ENCODE assay signal across 12 cellular contexts in the genomic region with DNA sequence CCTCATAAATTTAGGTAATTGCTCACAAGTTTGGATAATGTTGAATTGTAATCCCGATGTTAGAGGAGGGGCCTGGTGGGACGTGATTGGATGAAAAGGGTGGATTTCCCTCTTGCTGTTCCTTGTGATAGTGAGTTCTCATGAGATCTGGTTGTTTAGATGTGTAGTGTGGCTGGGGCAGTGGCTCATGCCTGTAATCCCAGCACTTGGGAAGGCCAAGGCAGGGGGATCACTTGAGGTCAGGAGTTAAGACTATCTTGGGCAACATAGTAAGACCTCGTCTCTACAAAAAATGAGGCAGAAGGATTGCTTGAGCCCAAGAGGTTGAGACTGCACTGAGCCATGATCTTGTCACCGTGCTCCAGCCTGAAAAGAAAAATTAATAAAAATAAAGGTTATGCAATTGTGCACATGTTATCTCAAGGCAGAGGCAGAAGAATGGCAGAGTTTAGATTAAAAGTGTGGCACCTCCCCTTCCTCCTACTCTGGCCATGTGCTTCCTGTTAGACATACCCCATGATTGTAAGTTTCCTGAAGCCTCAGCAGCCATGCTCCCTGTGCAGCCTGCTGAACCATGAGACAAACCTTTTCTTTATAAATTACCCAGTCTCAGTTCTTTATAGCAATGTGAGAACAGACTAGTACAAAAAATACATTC. TPM values are rescaled to one million over a fixed set of nuclear protein-coding genes. Genes with fewer than 3 reads are reported as not detected.
DNase-seq lines count a peak whose midpoint lies in the region; ATAC-seq and TF ChIP-seq lines count a peak whose summit lies in the region.
"Had no signal": no experiment of that assay in that cellular context is flagged by ENCODE, and none has a peak within 500 bp of the region (broad histone marks: within the 10 kb centered on the region; RNA-seq: fewer than 3 reads in every experiment).

No MANE protein-coding gene starts in this region.

- H3K4me3 ChIP-seq in ACC112 (ENCODE audit: low read depth, low read length) (peak overlapping the region; percentile 93), GM12875 (ENCODE audit: low read depth, low read length) (peak overlapping the region; percentile 36), RWPE2 (ENCODE audit: severe bottlenecking) (no peak overlapping the region)

- no peaks in the 10 kb centered on the region for H3K9me3 ChIP-seq in RWPE2 (ENCODE audit: severe bottlenecking)

- H2AFZ ChIP-seq in ACC112 (ENCODE audit: low read length, unreplicated experiment): no peak overlapping the region

- no peak for TF ChIP-seq CTCF in GM12875 (IDR thresholded peaks at IDR 0.05; ENCODE audit: borderline replicate concordance, insufficient read depth, low read depth, low read length)
- no peak for TF ChIP-seq CTCF in RWPE2 (IDR thresholded peaks at IDR 0.05; ENCODE audit: poor library complexity, severe bottlenecking)
- no peak for TF ChIP-seq CTCF in endothelial cell (IDR thresholded peaks at IDR 0.05; ENCODE audit: unreplicated experiment)

- H3K9me3 Mint-ChIP-seq in endothelial cell (ENCODE audit: unreplicated experiment): no peaks in the 10 kb centered on the region

- no peak overlapping the region for H3K27ac ChIP-seq in ACC112 (ENCODE audit: low read depth, low read length)
- peak overlapping the region; percentile 55 for H3K27ac ChIP-seq in RWPE2 (ENCODE audit: poor library complexity, severe bottlenecking)

- H3K4me3 Mint-ChIP-seq in endothelial cell (ENCODE audit: unreplicated experiment): peak overlapping the region; percentile 92

- no peak for ATAC-seq in RWPE2 (ENCODE audit: low read depth)

- H3K36me3 ChIP-seq in ACC112 (ENCODE audit: insufficient read depth, low read length) (peaks cover 29% of the 10 kb centered on the region), RWPE2 (ENCODE audit: low read depth) (peaks cover 60% of the 10 kb centered on the region)

- H3K79me2 ChIP-seq in ACC112 (ENCODE audit: control insufficient read depth, insufficient read depth, low read length, unreplicated experiment): peaks cover 20% of the 10 kb centered on the region

- H3K27me3 Mint-ChIP-seq in endothelial cell (ENCODE audit: unreplicated experiment): peaks cover 21% of the 10 kb centered on the region

- H3K4me1 Mint-ChIP-seq in endothelial cell (ENCODE audit: unreplicated experiment): peaks cover 22% of the 10 kb centered on the region

- H3K27ac Mint-ChIP-seq in endothelial cell (ENCODE audit: unreplicated experiment): peak overlapping the region; percentile 67

- H3K4me1 ChIP-seq in ACC112 (ENCODE audit: control insufficient read depth, insufficient read depth, low read length, unreplicated experiment) (peaks cover 21% of the 10 kb centered on the region), RWPE2 (ENCODE audit: insufficient read depth, poor library complexity, severe bottlenecking) (peaks cover 26% of the 10 kb centered on the region)

- peaks cover 17% of the 10 kb centered on the region for H3K36me3 Mint-ChIP-seq in endothelial cell (ENCODE audit: low read depth, unreplicated experiment)

- H3K27me3 ChIP-seq in ACC112 (ENCODE audit: insufficient read depth, low read length) (no peaks in the 10 kb centered on the region), RWPE2 (ENCODE audit: insufficient read depth, poor library complexity, severe bottlenecking) (no peaks in the 10 kb centered on the region)
- H3K27me3 ChIP-seq: dorsolateral prefrontal cortex had no signal

- no peak for DNase-seq in RWPE2 (ENCODE audit: low spot score)
- DNase-seq in endothelial cell (ENCODE audit: low spot score): no peak
- no peak for DNase-seq in cerebellar cortex (ENCODE audit: low spot score)
- DNase-seq in HuH-7 (ENCODE audit: low spot score): no peak
- DNase-seq in H4 (ENCODE audit: low spot score): no peak
- DNase-seq in NOMO-1 (lab: John Stamatoyannopoulos, UW; ENCODE audit: unreplicated experiment in 2 of 2): no peak
- DNase-seq: dorsolateral prefrontal cortex; midbrain; NCI-H146; stimulated activated CD4-positive, alpha-beta T cell treated with anti-CD3 and anti-CD28 coated beads, Interleukin-4, amount 100 ng/mL, for 4 hours had no signal

RNA-seq across cellular contexts. Expression of a gene that starts 36.5 kb away (rescaled TPM):
- total RNA-seq in endothelial cell (ENCODE audit: unreplicated experiment): 0.44 TPM
- not detected in 2 replicates for total RNA-seq in H4 (2014; rRNA removed; shearing (Covaris generic))

RNA-seq across cellular contexts. Expression of a gene that starts 55.6 kb away (rescaled TPM):
- 32.4 TPM for total RNA-seq in endothelial cell (ENCODE audit: unreplicated experiment)
- 7.7 and 12.2 TPM in 2 replicates for total RNA-seq in H4 (2014; rRNA removed; shearing (Covaris generic))
